ENCODE assay signal across 20 cellular contexts in the genomic region with DNA sequence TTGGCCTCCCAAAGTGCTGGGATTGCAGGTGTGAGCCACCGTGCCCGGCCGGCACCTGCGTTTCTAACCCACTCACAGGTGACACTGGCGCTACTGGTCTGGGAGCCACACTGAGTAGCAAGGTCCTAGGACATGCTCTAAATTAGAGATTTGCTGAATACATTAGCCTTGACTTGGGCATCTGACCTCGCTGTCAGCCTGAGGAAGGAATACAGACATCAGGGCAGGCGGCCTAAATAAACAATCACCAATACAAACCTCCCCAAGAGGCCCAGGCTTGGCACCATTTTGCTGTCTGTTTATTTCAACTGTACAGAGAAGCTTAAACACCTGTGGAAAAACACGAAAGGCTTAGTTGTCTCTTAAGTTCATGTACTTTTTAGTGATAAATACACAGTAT. TPM values are rescaled to one million over a fixed set of nuclear protein-coding genes. Genes with fewer than 3 reads are reported as not detected.
DNase-seq lines count a peak whose midpoint lies in the region; ATAC-seq and TF ChIP-seq lines count a peak whose summit lies in the region.
"Had no signal": no experiment of that assay in that cellular context is flagged by ENCODE, and none has a peak within 500 bp of the region (broad histone marks: within the 10 kb centered on the region; RNA-seq: fewer than 3 reads in every experiment).

No MANE protein-coding gene starts in this region.

- H3K4me3 ChIP-seq in left lung (no peak overlapping the region), breast epithelium (no peak overlapping the region)
- H3K4me3 ChIP-seq: colonic mucosa, HAP-1, K562, SK-N-MC, uterus had no signal

- H3K36me3 Mint-ChIP-seq in activated naive CD8-positive, alpha-beta T cell treated with anti-CD3 and anti-CD28 coated beads, Interleukin-2, amount 10 ng/mL, durations not matched to agents 7 days and 5 days, result peaks cover 28% of the 10 kb centered on the region
- H3K36me3 Mint-ChIP-seq in activated naive CD8-positive, alpha-beta T cell treated with anti-CD3 and anti-CD28 coated beads, Interleukin-2, amount 50 U/mL, for 24 hours (ENCODE audit: low read depth), result peaks cover 23% of the 10 kb centered on the region
- H3K36me3 Mint-ChIP-seq in T-cell, result peaks cover 20% of the 10 kb centered on the region
- peaks cover 35% of the 10 kb centered on the region for H3K36me3 Mint-ChIP-seq in stimulated activated memory B cell treated with anti-CD40 and anti-IgM and Interleukin-4, amounts not matched to agents 10 μg/mL and 1 μg/mL and 100 μg/mL, for 72 hours

- peaks cover 2 to 44% of the 10 kb centered on the region in 2 donors for H3K4me1 ChIP-seq in left lung
- H3K4me1 ChIP-seq in breast epithelium, result no peaks in the 10 kb centered on the region
- H3K4me1 ChIP-seq: colonic mucosa, HAP-1 had no signal

- no peaks in the 10 kb centered on the region for H3K9me3 Mint-ChIP-seq in activated naive CD8-positive, alpha-beta T cell treated with anti-CD3 and anti-CD28 coated beads, Interleukin-2, amount 10 ng/mL, durations not matched to agents 7 days and 5 days
- H3K9me3 Mint-ChIP-seq in activated naive CD8-positive, alpha-beta T cell treated with anti-CD3 and anti-CD28 coated beads, Interleukin-2, amount 50 U/mL, for 24 hours, result no peaks in the 10 kb centered on the region
- no peaks in the 10 kb centered on the region for H3K9me3 Mint-ChIP-seq in T-cell
- no peaks in the 10 kb centered on the region for H3K9me3 Mint-ChIP-seq in stimulated activated memory B cell treated with anti-CD40 and anti-IgM and Interleukin-4, amounts not matched to agents 10 μg/mL and 1 μg/mL and 100 μg/mL, for 72 hours

- TF ChIP-seq POLR2A in breast epithelium (IDR thresholded peaks at IDR 0.05), result no peak

- H3K36me3 ChIP-seq in left lung (peaks cover 0 to 78% of the 10 kb centered on the region in 2 donors), breast epithelium (peaks cover 8% of the 10 kb centered on the region)
- H3K36me3 ChIP-seq: uterus had no signal

- in situ Hi-C loops in ACHN (cut with HindIII; ENCODE audit: low pct_ligation_motif_present, low pct_unique_long_range_greater_than_20kb, low sequenced_read_pairs), result no loop called here

- H3K9me3 ChIP-seq in left lung (no peaks in the 10 kb centered on the region), breast epithelium (no peaks in the 10 kb centered on the region)
- H3K9me3 ChIP-seq: colonic mucosa, HAP-1, uterus had no signal

- no peak overlapping the region for H3K27ac ChIP-seq in left lung
- peak overlapping the region in 1 of 2 donors; percentile 18 for H3K27ac ChIP-seq in breast epithelium
- H3K27ac ChIP-seq: colonic mucosa, epithelial cell of prostate, SK-N-MC had no signal

- no peak for ATAC-seq in activated naive CD8-positive, alpha-beta T cell treated with anti-CD3 and anti-CD28 coated beads, Interleukin-2, amount 10 ng/mL, durations not matched to agents 7 days and 5 days (ENCODE audit: low read depth)
- ATAC-seq in activated naive CD8-positive, alpha-beta T cell treated with anti-CD3 and anti-CD28 coated beads, Interleukin-2, amount 50 U/mL, for 24 hours, result no peak
- no peak for ATAC-seq in T-cell (replicated peaks in 1 of 4)
- ATAC-seq in left lung, result peak; percentile 17
- ATAC-seq in stimulated activated memory B cell treated with anti-CD40 and anti-IgM and Interleukin-4, amounts not matched to agents 10 μg/mL and 1 μg/mL and 100 μg/mL, for 72 hours, result no peak
- no peak for ATAC-seq in HG02798 (IDR thresholded peaks at IDR 0.05; ENCODE audit: poor library complexity, unreplicated experiment)
- ATAC-seq: K562 had no signal

- no peak for TF ChIP-seq CTCF in left lung (IDR thresholded peaks at IDR 0.05)
- no peak for TF ChIP-seq CTCF in breast epithelium (IDR thresholded peaks at IDR 0.05)

- CTCF ChIA-PET in T-cell (lab: Charles Lee), result interaction anchor here in 1 of 2 donors (1.1 kb wide), 1 partner anchor 29 kb away, joined by 3 read pairs; no protein-coding TSS in a partner anchor

- H3K4me3 Mint-ChIP-seq in activated naive CD8-positive, alpha-beta T cell treated with anti-CD3 and anti-CD28 coated beads, Interleukin-2, amount 10 ng/mL, durations not matched to agents 7 days and 5 days, result no peak overlapping the region
- H3K4me3 Mint-ChIP-seq in activated naive CD8-positive, alpha-beta T cell treated with anti-CD3 and anti-CD28 coated beads, Interleukin-2, amount 50 U/mL, for 24 hours, result no peak overlapping the region
- peak overlapping the region in 1 of 3 donors; percentile 0 for H3K4me3 Mint-ChIP-seq in T-cell
- H3K4me3 Mint-ChIP-seq in stimulated activated memory B cell treated with anti-CD40 and anti-IgM and Interleukin-4, amounts not matched to agents 10 μg/mL and 1 μg/mL and 100 μg/mL, for 72 hours, result no peak overlapping the region

- H3K4me1 Mint-ChIP-seq in activated naive CD8-positive, alpha-beta T cell treated with anti-CD3 and anti-CD28 coated beads, Interleukin-2, amount 10 ng/mL, durations not matched to agents 7 days and 5 days, result peaks cover 38% of the 10 kb centered on the region
- peaks cover 35% of the 10 kb centered on the region for H3K4me1 Mint-ChIP-seq in activated naive CD8-positive, alpha-beta T cell treated with anti-CD3 and anti-CD28 coated beads, Interleukin-2, amount 50 U/mL, for 24 hours
- H3K4me1 Mint-ChIP-seq in T-cell, result peaks cover 37 to 41% (median 37%) of the 10 kb centered on the region in 3 donors
- H3K4me1 Mint-ChIP-seq in stimulated activated memory B cell treated with anti-CD40 and anti-IgM and Interleukin-4, amounts not matched to agents 10 μg/mL and 1 μg/mL and 100 μg/mL, for 72 hours, result peaks cover 27% of the 10 kb centered on the region

- H3K27me3 Mint-ChIP-seq in activated naive CD8-positive, alpha-beta T cell treated with anti-CD3 and anti-CD28 coated beads, Interleukin-2, amount 10 ng/mL, durations not matched to agents 7 days and 5 days, result no peaks in the 10 kb centered on the region
- no peaks in the 10 kb centered on the region for H3K27me3 Mint-ChIP-seq in activated naive CD8-positive, alpha-beta T cell treated with anti-CD3 and anti-CD28 coated beads, Interleukin-2, amount 50 U/mL, for 24 hours
- H3K27me3 Mint-ChIP-seq in T-cell, result no peaks in the 10 kb centered on the region
- no peaks in the 10 kb centered on the region for H3K27me3 Mint-ChIP-seq in stimulated activated memory B cell treated with anti-CD40 and anti-IgM and Interleukin-4, amounts not matched to agents 10 μg/mL and 1 μg/mL and 100 μg/mL, for 72 hours

- peak overlapping the region; percentile 36 for H3K27ac Mint-ChIP-seq in activated naive CD8-positive, alpha-beta T cell treated with anti-CD3 and anti-CD28 coated beads, Interleukin-2, amount 10 ng/mL, durations not matched to agents 7 days and 5 days
- no peak overlapping the region for H3K27ac Mint-ChIP-seq in activated naive CD8-positive, alpha-beta T cell treated with anti-CD3 and anti-CD28 coated beads, Interleukin-2, amount 50 U/mL, for 24 hours
- peak overlapping the region; percentile 97 to 100 for H3K27ac Mint-ChIP-seq in T-cell
- H3K27ac Mint-ChIP-seq in stimulated activated memory B cell treated with anti-CD40 and anti-IgM and Interleukin-4, amounts not matched to agents 10 μg/mL and 1 μg/mL and 100 μg/mL, for 72 hours, result peak overlapping the region; percentile 6

- DNase-seq in activated naive CD8-positive, alpha-beta T cell treated with anti-CD3 and anti-CD28 coated beads, Interleukin-2, amount 10 ng/mL, durations not matched to agents 7 days and 5 days, result no peak
- no peak for DNase-seq in activated naive CD8-positive, alpha-beta T cell treated with anti-CD3 and anti-CD28 coated beads, Interleukin-2, amount 50 U/mL, for 24 hours
- DNase-seq in T-cell, result no peak
- DNase-seq in left lung, result peak in 1 of 2 donors; percentile 34
- no peak for DNase-seq in breast epithelium (ENCODE audit: low spot score in 2 of 2)
- DNase-seq in ACHN, result no peak
- DNase-seq: activated CD4-positive, alpha-beta T cell treated with anti-CD3 and anti-CD28 coated beads for 48 hours; activated naive CD4-positive, alpha-beta T cell treated with anti-CD3 and anti-CD28 coated beads, Interleukin-2, amount 50 U/mL, for 16 hours; colonic mucosa; COR-L47; foreskin melanocyte; NCI-H1048; stimulated activated CD4-positive, alpha-beta T cell treated with anti-CD3 and anti-CD28 coated beads, Interleukin-2, amount 100 ng/mL, for 48 hours; uterus had no signal

- H3K27me3 ChIP-seq in left lung, result no peaks in the 10 kb centered on the region
- H3K27me3 ChIP-seq in breast epithelium, result no peaks in the 10 kb centered on the region
- H3K27me3 ChIP-seq: colonic mucosa, uterus had no signal

- POLR2A ChIA-PET in activated naive CD8-positive, alpha-beta T cell treated with anti-CD3 and anti-CD28 coated beads, Interleukin-2, amount 10 ng/mL, durations not matched to agents 7 days and 5 days (lab: Charles Lee), result interaction anchor here (1.0 to 3.2 kb wide), 4 partner anchors 13 to 768 kb away, joined by 3 to 28 read pairs (median 4); partner anchors contain the start of gene SRSF9
- POLR2A ChIA-PET in T-cell (lab: Charles Lee), result no interaction called here

- intact Hi-C loops in left lung (cut with DNase I) (no loop called here), breast epithelium (cut with DNase I; ENCODE audit: low total_unique reads) (no loop called here)

RNA-seq across cellular contexts. Expression of gene P2RX4, which starts 27.5 kb away (rescaled TPM):
- total RNA-seq in activated naive CD8-positive, alpha-beta T cell treated with anti-CD3 and anti-CD28 coated beads, Interleukin-2, amount 10 ng/mL, durations not matched to agents 7 days and 5 days, result 10 to 100 TPM; 50.7 to 52.9 TPM
- total RNA-seq in T-cell, result 10 to 100 TPM; 36.2 to 62.3 (median 36.9) TPM
- total RNA-seq in left lung, result 10 to 100 TPM; 57.1 to 75.1 TPM
- total RNA-seq in breast epithelium, result 100 to 1,000 TPM in 1 of 3 donors, 10 to 100 TPM in 2; 62.9 to 114 (median 86.9) TPM

RNA-seq across cellular contexts. Expression of gene CAMKK2, which starts 59.1 kb away (rescaled TPM):
- 10 to 100 TPM; 27.0 to 29.2 TPM for total RNA-seq in activated naive CD8-positive, alpha-beta T cell treated with anti-CD3 and anti-CD28 coated beads, Interleukin-2, amount 10 ng/mL, durations not matched to agents 7 days and 5 days
- 10 to 100 TPM; 13.6 to 25.5 (median 19.8) TPM for total RNA-seq in T-cell
- total RNA-seq in left lung, result 10 to 100 TPM; 37.8 to 47.8 TPM
- 10 to 100 TPM; 27.4 to 32.0 (median 29.2) TPM for total RNA-seq in breast epithelium
